In genomic region chr2:106492399-106492798, GRCh38 we compare ENCODE assay signal across 7 cellular contexts. TPM values are rescaled to one million over a fixed set of nuclear protein-coding genes. Genes with fewer than 3 reads are reported as not detected.
"Had no signal": no experiment of that assay in that cellular context is flagged by ENCODE, and none has a peak within 500 bp of the region (broad histone marks: within the 10 kb centered on the region; RNA-seq: fewer than 3 reads in every experiment).

No MANE protein-coding gene starts in this region.

RNA-seq across cellular contexts. Expression of gene CD8B2, which starts 5.2 kb away (rescaled TPM):
- total RNA-seq: activated CD4-positive, alpha-beta memory T cell treated with anti-CD3 and anti-CD28 coated beads, Interleukin-2, amount 10 ng/mL, durations not matched to agents 7 days and 5 days; activated CD4-positive, alpha-beta T cell treated with anti-CD3 and anti-CD28 coated beads, Interleukin-2, amount 10 ng/mL, durations not matched to agents 7 days and 5 days; activated T-helper 2 cell treated with anti-CD3 and anti-CD28 coated beads, Interferon-gamma antibody, Interleukin-2, Interleukin-4, amounts not matched to agents 10 μg/mL and 5 μg/mL and 100 μg/mL, durations not matched to agents 14 hours and 24 hours and 36 hours; ascending aorta; bronchial epithelial cell; cardiac muscle cell had no signal
- polyA plus RNA-seq: cardiac muscle cell had no signal

RNA-seq across cellular contexts. Expression of gene RGPD3, which starts 24.2 kb away (rescaled TPM):
- total RNA-seq: activated CD8-positive, alpha-beta memory T cell treated with anti-CD3 and anti-CD28 coated beads, Interleukin-2, amount 10 ng/mL, durations not matched to agents 7 days and 5 days had no signal
